8 cellular contexts compared by ENCODE assay signal in genomic region chr16:21157632-21158031, GRCh38. TPM values are rescaled to one million over a fixed set of nuclear protein-coding genes. Genes with fewer than 3 reads are reported as not detected.
DNase-seq lines count a peak whose midpoint lies in the region; ATAC-seq and TF ChIP-seq lines count a peak whose summit lies in the region.

No MANE protein-coding gene starts in this region.

- intact Hi-C loops in activated naive CD4-positive, alpha-beta T cell treated with anti-CD3 and anti-CD28 coated beads for 36 hours (cut with micrococcal nuclease) = loop anchor here (1.0 to 10.0 kb wide), 5 partner anchors 27 to 1163 kb away; partner anchors contain the start of gene POLR3E
- intact Hi-C loops in activated T-helper 1 cell treated with anti-CD3 and anti-CD28 coated beads, Interleukin-12 subunit alpha, Interleukin-12 subunit beta, Interleukin-2, Interleukin-4 antibody, amounts not matched to agents 30 ng/mL and 10 ng/mL and 1 ng/mL, durations not matched to agents 14 hours and 24 hours and 36 hours (cut with micrococcal nuclease) = loop anchor here (1.0 to 2.0 kb wide), 4 partner anchors 143 to 416 kb away; partner anchors contain the start of genes ERI2, REXO5 and THUMPD1
- intact Hi-C loops in thyroid gland (cut with DNase I) = loop anchor here (5.0 to 10.0 kb wide), 2 partner anchors 145 to 367 kb away; no protein-coding TSS in a partner anchor

- H3K4me1 Mint-ChIP-seq in activated naive CD4-positive, alpha-beta T cell treated with anti-CD3 and anti-CD28 coated beads for 36 hours (ENCODE audit: low read depth) = peaks cover 24% of the 10 kb centered on the region
- peaks cover 8% of the 10 kb centered on the region for H3K4me1 Mint-ChIP-seq in activated T-helper 1 cell treated with anti-CD3 and anti-CD28 coated beads, Interleukin-12 subunit alpha, Interleukin-12 subunit beta, Interleukin-2, Interleukin-4 antibody, amounts not matched to agents 30 ng/mL and 10 ng/mL and 1 ng/mL, durations not matched to agents 14 hours and 24 hours and 36 hours (ENCODE audit: low read depth)

- H3K27me3 Mint-ChIP-seq in activated naive CD4-positive, alpha-beta T cell treated with anti-CD3 and anti-CD28 coated beads for 36 hours (ENCODE audit: low read depth) = no peaks in the 10 kb centered on the region
- H3K27me3 Mint-ChIP-seq in activated T-helper 1 cell treated with anti-CD3 and anti-CD28 coated beads, Interleukin-12 subunit alpha, Interleukin-12 subunit beta, Interleukin-2, Interleukin-4 antibody, amounts not matched to agents 30 ng/mL and 10 ng/mL and 1 ng/mL, durations not matched to agents 14 hours and 24 hours and 36 hours (ENCODE audit: insufficient read depth) = no peaks in the 10 kb centered on the region

- H3K27me3 ChIP-seq in mucosa of rectum (ENCODE audit: control insufficient read depth in 2 of 2, insufficient read depth in 2 of 2, low read length in 2 of 2) = no peaks in the 10 kb centered on the region
- H3K27me3 ChIP-seq in thyroid gland = no peaks in the 10 kb centered on the region

- H3K4me1 ChIP-seq in mucosa of rectum (ENCODE audit: control insufficient read depth in 2 of 2, insufficient read depth in 2 of 2, low read length in 2 of 2) = peaks cover 13 to 21% of the 10 kb centered on the region in 2 donors
- peaks cover 26 to 33% of the 10 kb centered on the region in 2 donors for H3K4me1 ChIP-seq in thyroid gland

- H3K4me3 ChIP-seq in mucosa of rectum (ENCODE audit: low read length in 2 of 2) (peak overlapping the region in 1 of 2 donors; percentile 86), thyroid gland (replicated peaks in 1 of 3) (no peak overlapping the region)

- no peak for ATAC-seq in GM18498 (IDR thresholded peaks at IDR 0.05; ENCODE audit: unreplicated experiment)

- CTCF ChIA-PET in activated naive CD4-positive, alpha-beta T cell treated with anti-CD3 and anti-CD28 coated beads for 36 hours (lab: Charles Lee) = interaction anchor here (0.5 to 5.8 kb wide), 17 partner anchors 9 to 850 kb away, joined by 3 to 42 read pairs (median 3); partner anchors contain the start of genes CRYM and MOSMO

- H3K9me3 ChIP-seq in mucosa of rectum (ENCODE audit: control insufficient read depth in 2 of 2, low read length in 2 of 2) (no peaks in the 10 kb centered on the region), thyroid gland (no peaks in the 10 kb centered on the region)

- TF ChIP-seq CTCF in thyroid gland (IDR thresholded peaks at IDR 0.05) = no peak

- peaks cover 8 to 12% of the 10 kb centered on the region in 2 donors for H3K36me3 ChIP-seq in mucosa of rectum (ENCODE audit: control insufficient read depth in 2 of 2, insufficient read depth in 2 of 2, low read length in 2 of 2)
- H3K36me3 ChIP-seq in thyroid gland = peaks cover 0 to 10% of the 10 kb centered on the region in 2 donors

- H3K9ac ChIP-seq in mucosa of rectum (ENCODE audit: low read depth in 1 of 2, low read length in 2 of 2) = peak overlapping the region; percentile 79 to 86

- TF ChIP-seq POLR2A in thyroid gland (IDR thresholded peaks at IDR 0.05) = no peak

- no peaks in the 10 kb centered on the region for H3K9me3 Mint-ChIP-seq in activated naive CD4-positive, alpha-beta T cell treated with anti-CD3 and anti-CD28 coated beads for 36 hours
- H3K9me3 Mint-ChIP-seq in activated T-helper 1 cell treated with anti-CD3 and anti-CD28 coated beads, Interleukin-12 subunit alpha, Interleukin-12 subunit beta, Interleukin-2, Interleukin-4 antibody, amounts not matched to agents 30 ng/mL and 10 ng/mL and 1 ng/mL, durations not matched to agents 14 hours and 24 hours and 36 hours = no peaks in the 10 kb centered on the region

- H3K27ac ChIP-seq in mucosa of rectum (ENCODE audit: low read depth in 2 of 2, low read length in 2 of 2) = peak overlapping the region; percentile 62 to 80
- peak overlapping the region in 2 of 3 donors; percentile 79 to 90 for H3K27ac ChIP-seq in thyroid gland

- H3K36me3 Mint-ChIP-seq in activated naive CD4-positive, alpha-beta T cell treated with anti-CD3 and anti-CD28 coated beads for 36 hours (ENCODE audit: low read depth) = peaks cover 2% of the 10 kb centered on the region
- H3K36me3 Mint-ChIP-seq in activated T-helper 1 cell treated with anti-CD3 and anti-CD28 coated beads, Interleukin-12 subunit alpha, Interleukin-12 subunit beta, Interleukin-2, Interleukin-4 antibody, amounts not matched to agents 30 ng/mL and 10 ng/mL and 1 ng/mL, durations not matched to agents 14 hours and 24 hours and 36 hours (ENCODE audit: low read depth) = peaks cover 8% of the 10 kb centered on the region

- no peak for DNase-seq in activated naive CD4-positive, alpha-beta T cell treated with anti-CD3 and anti-CD28 coated beads for 36 hours
- no peak for DNase-seq in activated naive CD4-positive, alpha-beta T cell treated with anti-CD3 and anti-CD28 coated beads, Interleukin-2, amount 50 U/mL, for 16 hours
- no peak for DNase-seq in activated T-helper 1 cell treated with anti-CD3 and anti-CD28 coated beads, Interleukin-12 subunit alpha, Interleukin-12 subunit beta, Interleukin-2, Interleukin-4 antibody, amounts not matched to agents 30 ng/mL and 10 ng/mL and 1 ng/mL, durations not matched to agents 14 hours and 24 hours and 36 hours (ENCODE audit: low spot score)
- DNase-seq in thyroid gland = no peak
- DNase-seq in activated CD8-positive, alpha-beta memory T cell treated with anti-CD3 and anti-CD28 coated beads, Interleukin-2, amount 50 U/mL, for 4 hours = no peak
- no peak for DNase-seq in SW 1271 (lab: John Stamatoyannopoulos, UW)

- H3K27ac Mint-ChIP-seq in activated naive CD4-positive, alpha-beta T cell treated with anti-CD3 and anti-CD28 coated beads for 36 hours = no peak overlapping the region
- no peak overlapping the region for H3K27ac Mint-ChIP-seq in activated T-helper 1 cell treated with anti-CD3 and anti-CD28 coated beads, Interleukin-12 subunit alpha, Interleukin-12 subunit beta, Interleukin-2, Interleukin-4 antibody, amounts not matched to agents 30 ng/mL and 10 ng/mL and 1 ng/mL, durations not matched to agents 14 hours and 24 hours and 36 hours

- peak overlapping the region; percentile 88 for H3K4me3 Mint-ChIP-seq in activated naive CD4-positive, alpha-beta T cell treated with anti-CD3 and anti-CD28 coated beads for 36 hours
- peak overlapping the region; percentile 92 for H3K4me3 Mint-ChIP-seq in activated T-helper 1 cell treated with anti-CD3 and anti-CD28 coated beads, Interleukin-12 subunit alpha, Interleukin-12 subunit beta, Interleukin-2, Interleukin-4 antibody, amounts not matched to agents 30 ng/mL and 10 ng/mL and 1 ng/mL, durations not matched to agents 14 hours and 24 hours and 36 hours

- 84 to 85% methylated on average over 5 of the region's 5 CpGs for WGBS in thyroid gland, 2 donors

RNA-seq across cellular contexts. Expression of gene LDAF1, which starts 0.8 kb away (rescaled TPM):
- total RNA-seq in activated naive CD4-positive, alpha-beta T cell treated with anti-CD3 and anti-CD28 coated beads for 36 hours = 10 to 100 TPM; 13.3 to 14.5 TPM
- total RNA-seq in activated T-helper 1 cell treated with anti-CD3 and anti-CD28 coated beads, Interleukin-12 subunit alpha, Interleukin-12 subunit beta, Interleukin-2, Interleukin-4 antibody, amounts not matched to agents 30 ng/mL and 10 ng/mL and 1 ng/mL, durations not matched to agents 14 hours and 24 hours and 36 hours = 6.5 and 6.6 TPM in 2 replicates
- 10 to 100 TPM; 23.0 to 84.0 (median 68.2) TPM for total RNA-seq in thyroid gland

RNA-seq across cellular contexts. Expression of gene DNAH3, which starts 7.0 kb away (rescaled TPM):
- not detected for total RNA-seq in activated naive CD4-positive, alpha-beta T cell treated with anti-CD3 and anti-CD28 coated beads for 36 hours
- 0.02 TPM in 1 of 2 replicates, not detected in the other for total RNA-seq in activated T-helper 1 cell treated with anti-CD3 and anti-CD28 coated beads, Interleukin-12 subunit alpha, Interleukin-12 subunit beta, Interleukin-2, Interleukin-4 antibody, amounts not matched to agents 30 ng/mL and 10 ng/mL and 1 ng/mL, durations not matched to agents 14 hours and 24 hours and 36 hours
- under 1 TPM in 1 of 4 donors, not detected in 3; 0.15 TPM for total RNA-seq in thyroid gland

RNA-seq across cellular contexts. Expression of gene ZP2, which starts 53.7 kb away (rescaled TPM):
- total RNA-seq in activated naive CD4-positive, alpha-beta T cell treated with anti-CD3 and anti-CD28 coated beads for 36 hours = not detected
- not detected in 2 replicates for total RNA-seq in activated T-helper 1 cell treated with anti-CD3 and anti-CD28 coated beads, Interleukin-12 subunit alpha, Interleukin-12 subunit beta, Interleukin-2, Interleukin-4 antibody, amounts not matched to agents 30 ng/mL and 10 ng/mL and 1 ng/mL, durations not matched to agents 14 hours and 24 hours and 36 hours
- under 1 TPM in 1 of 4 donors, not detected in 3; 0.63 TPM for total RNA-seq in thyroid gland
